Comparison of ENCODE assay signal across 17 cellular contexts in genomic region chr3:189334064-189334920, GRCh38.
DNase-seq lines count a peak whose midpoint lies in the region; ATAC-seq and TF ChIP-seq lines count a peak whose summit lies in the region.
"Had no signal": no experiment of that assay in that cellular context is flagged by ENCODE, and none has a peak within 500 bp of the region (broad histone marks: within the 10 kb centered on the region; RNA-seq: fewer than 3 reads in every experiment).

No MANE protein-coding gene starts in this region.

- TF ChIP-seq POLR2A in heart left ventricle (IDR thresholded peaks at IDR 0.05): no peak

- no peaks in the 10 kb centered on the region for H3K36me3 ChIP-seq in lung (ENCODE audit: control insufficient read depth in 2 of 2, insufficient read depth in 2 of 2, low read length in 2 of 2)
- H3K36me3 ChIP-seq in heart left ventricle: no peaks in the 10 kb centered on the region

- no peak for TF ChIP-seq CTCF in CD4-positive, alpha-beta T cell (IDR thresholded peaks at IDR 0.05)
- TF ChIP-seq CTCF in lung (IDR thresholded peaks at IDR 0.05; ENCODE audit: control extremely low read depth, extremely low read depth): no peak
- TF ChIP-seq CTCF in heart left ventricle (IDR thresholded peaks at IDR 0.05): no peak
- TF ChIP-seq CTCF in foreskin fibroblast (IDR thresholded peaks at IDR 0.05; ENCODE audit: low read depth, low read length): no peak

- no peak overlapping the region for H3K27ac Mint-ChIP-seq in CD4-positive, alpha-beta T cell
- H3K27ac Mint-ChIP-seq: endodermal cell; nephron; stimulated activated naive B cell treated with anti-CD40 and anti-IgM and Interleukin-4, amounts not matched to agents 10 μg/mL and 1 μg/mL and 100 μg/mL, for 72 hours had no signal

- H3K9me3 ChIP-seq in CD4-positive, alpha-beta T cell (ENCODE audit: control insufficient read depth, low read length): no peaks in the 10 kb centered on the region
- H3K9me3 ChIP-seq in lung (ENCODE audit: control insufficient read depth in 2 of 2, insufficient read depth in 1 of 2, low read length in 1 of 2) (no peaks in the 10 kb centered on the region), heart left ventricle (peaks cover 0 to 7% (median 0%) of the 10 kb centered on the region in 12 donors)

- H3K4me1 ChIP-seq in lung (ENCODE audit: control insufficient read depth in 2 of 2, insufficient read depth in 2 of 2, low read length in 2 of 2) (no peaks in the 10 kb centered on the region), heart left ventricle (peaks cover 0 to 5% (median 0%) of the 10 kb centered on the region in 12 donors)

- DNase-seq in CD4-positive, alpha-beta T cell: no peak
- DNase-seq in LoVo (ENCODE audit: low spot score) (peak; percentile 28), astrocyte of the hippocampus (ENCODE audit: low read depth, low spot score) (peak; percentile 72), lung (ENCODE audit: low spot score) (no peak), heart left ventricle (no peak), foreskin fibroblast (no peak)
- DNase-seq: endodermal cell; Kasumi-1; NCI-H2029; right cardiac atrium; stimulated activated CD4-positive, alpha-beta T cell treated with anti-CD3 and anti-CD28 coated beads, Interleukin-4, amount 100 ng/mL, for 4 hours; stimulated activated naive B cell treated with anti-CD40 and anti-IgM and Interleukin-4, amounts not matched to agents 10 μg/mL and 1 μg/mL and 100 μg/mL, for 72 hours had no signal

- H3K4me3 ChIP-seq in lung (no peak overlapping the region), heart left ventricle (no peak overlapping the region), foreskin fibroblast (ENCODE audit: low read depth in 1 of 2, low read length in 2 of 2) (no peak overlapping the region)

- no peak overlapping the region for H3K4me3 Mint-ChIP-seq in CD4-positive, alpha-beta T cell
- H3K4me3 Mint-ChIP-seq: activated T-helper 1 cell treated with anti-CD3 and anti-CD28 coated beads, Interleukin-12 subunit alpha, Interleukin-12 subunit beta, Interleukin-2, Interleukin-4 antibody, amounts not matched to agents 30 ng/mL and 10 ng/mL and 1 ng/mL, durations not matched to agents 14 hours and 24 hours and 36 hours; endodermal cell; nephron; stimulated activated naive B cell treated with anti-CD40 and anti-IgM and Interleukin-4, amounts not matched to agents 10 μg/mL and 1 μg/mL and 100 μg/mL, for 72 hours had no signal

- H3K4me1 Mint-ChIP-seq in CD4-positive, alpha-beta T cell (ENCODE audit: low read depth): peaks cover 51% of the 10 kb centered on the region
- H3K4me1 Mint-ChIP-seq: endodermal cell; stimulated activated naive B cell treated with anti-CD40 and anti-IgM and Interleukin-4, amounts not matched to agents 10 μg/mL and 1 μg/mL and 100 μg/mL, for 72 hours had no signal

- ATAC-seq in CD4-positive, alpha-beta T cell (ENCODE audit: poor library complexity): peak; percentile 70
- ATAC-seq in lung (ENCODE audit: insufficient read depth, low FRiP score) (peak; percentile 19), heart left ventricle (no peak), GM19397 (IDR thresholded peaks at IDR 0.05; ENCODE audit: unreplicated experiment) (no peak), GM18907 (IDR thresholded peaks at IDR 0.05; ENCODE audit: unreplicated experiment) (no peak)
- ATAC-seq: right cardiac atrium; stimulated activated naive B cell treated with anti-CD40 and anti-IgM and Interleukin-4, amounts not matched to agents 10 μg/mL and 1 μg/mL and 100 μg/mL, for 72 hours had no signal

- POLR2A ChIA-PET in CD4-positive, alpha-beta T cell (lab: Charles Lee): interaction anchor here (0.7 to 1.0 kb wide), 4 partner anchors 10 to 26 kb away, joined by 3 read pairs; no protein-coding TSS in a partner anchor

- H3K9me3 Mint-ChIP-seq in CD4-positive, alpha-beta T cell: no peaks in the 10 kb centered on the region
- H3K9me3 Mint-ChIP-seq: endodermal cell; stimulated activated naive B cell treated with anti-CD40 and anti-IgM and Interleukin-4, amounts not matched to agents 10 μg/mL and 1 μg/mL and 100 μg/mL, for 72 hours had no signal

- no peaks in the 10 kb centered on the region for H3K36me3 Mint-ChIP-seq in CD4-positive, alpha-beta T cell (ENCODE audit: low read depth)
- H3K36me3 Mint-ChIP-seq: stimulated activated naive B cell treated with anti-CD40 and anti-IgM and Interleukin-4, amounts not matched to agents 10 μg/mL and 1 μg/mL and 100 μg/mL, for 72 hours had no signal

- H3K27me3 ChIP-seq in CD4-positive, alpha-beta T cell (ENCODE audit: control insufficient read depth, insufficient read depth, low read length): no peaks in the 10 kb centered on the region
- no peaks in the 10 kb centered on the region for H3K27me3 ChIP-seq in lung (ENCODE audit: control insufficient read depth, insufficient read depth)
- no peaks in the 10 kb centered on the region for H3K27me3 ChIP-seq in heart left ventricle

- WGBS in lung, 2 donors: 69 to 88% methylated on average over 3 of the region's 3 CpGs
- WGBS in heart left ventricle, 4 donors: 87 to 90% (median 89%) methylated on average over 3 of the region's 3 CpGs

- CTCF ChIA-PET in CD4-positive, alpha-beta T cell (lab: Charles Lee): interaction anchor here (1.4 to 1.5 kb wide), 2 partner anchors 10 to 18 kb away, joined by 3 to 4 read pairs; no protein-coding TSS in a partner anchor

- intact Hi-C loops in CD4-positive, alpha-beta T cell (cut with DNase I, micrococcal nuclease): no loop called here
- intact Hi-C loops in heart left ventricle (cut with DNase I): no loop called here

- no peak overlapping the region for H3K27ac ChIP-seq in CD4-positive, alpha-beta T cell (ENCODE audit: low read depth, low read length)
- H3K27ac ChIP-seq in lung (ENCODE audit: low read depth in 1 of 2, low read length in 1 of 2): no peak overlapping the region
- H3K27ac ChIP-seq in heart left ventricle: no peak overlapping the region
- H3K27ac ChIP-seq: C4-2B had no signal

- no peaks in the 10 kb centered on the region for H3K27me3 Mint-ChIP-seq in CD4-positive, alpha-beta T cell

Comparison
In these comparisons a context has a peak if more than half of its experiments do, and no peak if none do; other contexts are left out.
1. ATAC-seq: peak in CD4-positive, alpha-beta T cell (single experiment) and lung (single experiment); none in heart left ventricle (0 of 4), GM19397 (single experiment) and GM18907 (single experiment).
2. DNase-seq: peak in LoVo (single experiment) and astrocyte of the hippocampus (single experiment); none in CD4-positive, alpha-beta T cell (0 of 10), lung (single experiment), heart left ventricle (0 of 5) and foreskin fibroblast (0 of 2).